2 cellular contexts compared by ENCODE assay signal in genomic region chr10:133129151-133129853, GRCh38.
TF ChIP-seq lines count a peak whose summit lies in the region.

No MANE protein-coding gene starts in this region.

TF ChIP-seq in SK-N-SH, 30 proteins besides CTCF, POLR2A, EP300 and RAD21 (continued from another document):
- TF ChIP-seq ZBTB33 (IDR thresholded peaks at IDR 0.05; ENCODE audit: borderline replicate concordance, low read depth) (no peak), NFIC (IDR thresholded peaks at IDR 0.05; ENCODE audit: borderline replicate concordance) (no peak), YY1 (IDR thresholded peaks at IDR 0.05; ENCODE audit: low read depth) (no peak), TAF1 (IDR thresholded peaks at IDR 0.05; ENCODE audit: borderline replicate concordance, low read depth, low read length) (no peak), SIN3A (IDR thresholded peaks at IDR 0.05; ENCODE audit: borderline replicate concordance, low read depth, low read length) (no peak), POLR2AphosphoS5 (IDR thresholded peaks at IDR 0.05; ENCODE audit: low read depth, low read length) (no peak), MAX (IDR thresholded peaks at IDR 0.05; ENCODE audit: low read depth) (no peak), MEF2A (IDR thresholded peaks at IDR 0.05; ENCODE audit: borderline replicate concordance, low read depth) (no peak), NRF1 (IDR thresholded peaks at IDR 0.05; ENCODE audit: low read depth, low read length) (no peak)

TF ChIP-seq in SK-N-SH treated with all-trans-retinoic acid at 6 μM for 48 hours, 23 proteins besides CTCF, POLR2A, EP300 and RAD21 (continued from another document):
- TF ChIP-seq POU6F1 (CRISPR knock-in tag; IDR thresholded peaks at IDR 0.05; ENCODE audit: borderline replicate concordance, low read depth) (no peak), ISL1 (CRISPR knock-in tag; IDR thresholded peaks at IDR 0.05) (no peak), ZFP30 (CRISPR knock-in tag; IDR thresholded peaks at IDR 0.05) (no peak), BACH2 (CRISPR knock-in tag; IDR thresholded peaks at IDR 0.05; ENCODE audit: borderline replicate concordance) (no peak), ZFP3 (CRISPR knock-in tag; IDR thresholded peaks at IDR 0.05) (no peak), TOX (CRISPR knock-in tag; IDR thresholded peaks at IDR 0.05; ENCODE audit: borderline replicate concordance) (no peak)
